ENCODE assay signal across 15 cellular contexts in the genomic region with DNA sequence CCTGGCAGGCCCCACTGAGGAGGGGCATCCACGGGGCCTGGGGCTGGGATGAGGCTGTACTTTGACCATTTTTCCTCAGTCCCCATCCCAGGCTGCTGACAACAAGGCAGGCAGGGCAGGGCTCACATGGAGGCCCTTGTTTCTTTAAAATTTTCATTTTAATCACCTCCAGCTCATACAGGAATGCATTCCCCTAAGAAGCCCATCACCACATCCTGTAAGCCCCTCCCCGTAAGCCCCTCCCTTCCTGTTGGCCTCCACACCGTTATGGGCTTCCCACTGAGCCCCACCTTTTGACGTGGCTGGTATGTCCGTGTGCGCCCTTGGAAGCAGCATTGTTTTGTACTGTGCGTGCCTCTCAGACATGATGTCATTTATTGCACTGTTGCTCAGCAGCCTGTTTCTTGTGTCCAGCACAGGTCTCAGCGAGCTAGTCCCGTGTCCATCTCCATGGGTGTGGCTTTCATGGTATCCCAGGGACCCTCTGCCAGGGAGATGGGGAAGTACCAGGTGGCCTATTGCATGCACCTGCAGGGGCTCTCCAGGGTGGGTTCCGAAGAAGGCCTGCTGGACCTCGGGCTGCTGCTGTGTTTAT. TPM values are rescaled to one million over a fixed set of nuclear protein-coding genes. Genes with fewer than 3 reads are reported as not detected.
A peak's percentile ranks its signal among the peaks of the same experiment; 100 is the strongest.
DNase-seq lines count a peak whose midpoint lies in the region; ATAC-seq and TF ChIP-seq lines count a peak whose summit lies in the region.
"Had no signal": no experiment of that assay in that cellular context is flagged by ENCODE, and none has a peak within 500 bp of the region (broad histone marks: within the 10 kb centered on the region; RNA-seq: fewer than 3 reads in every experiment).

No MANE protein-coding gene starts in this region.

- no peaks in the 10 kb centered on the region for H3K36me3 ChIP-seq in RWPE2 (ENCODE audit: low read depth)
- H3K36me3 ChIP-seq: cardiac muscle cell, right lobe of liver had no signal

- no peak for TF ChIP-seq CTCF in RWPE2 (IDR thresholded peaks at IDR 0.05; ENCODE audit: poor library complexity, severe bottlenecking)

- H3K27ac ChIP-seq in RWPE2 (ENCODE audit: poor library complexity, severe bottlenecking) (peak overlapping the region; percentile 46), epithelial cell of prostate (peak overlapping the region; percentile 66)
- H3K27ac ChIP-seq: cardiac muscle cell, right lobe of liver had no signal

- H3K4me1 ChIP-seq in RWPE2 (ENCODE audit: insufficient read depth, poor library complexity, severe bottlenecking): peaks cover 19% of the 10 kb centered on the region
- H3K4me1 ChIP-seq: right lobe of liver had no signal

- intact Hi-C loops in posterior vena cava (cut with DNase I): no loop called here

- no peaks in the 10 kb centered on the region for H3K27me3 ChIP-seq in RWPE2 (ENCODE audit: insufficient read depth, poor library complexity, severe bottlenecking)
- H3K27me3 ChIP-seq: cardiac muscle cell, right lobe of liver had no signal

- ATAC-seq in RWPE2 (ENCODE audit: low read depth) (peak; percentile 48), HG03439 (IDR thresholded peaks at IDR 0.05; ENCODE audit: unreplicated experiment) (no peak)
- ATAC-seq: Panc1, right lobe of liver had no signal

- H3K9me3 ChIP-seq in RWPE2 (ENCODE audit: severe bottlenecking): no peaks in the 10 kb centered on the region
- H3K9me3 ChIP-seq: right lobe of liver had no signal

- H3K4me3 ChIP-seq in RWPE2 (ENCODE audit: severe bottlenecking): no peak overlapping the region
- H3K4me3 ChIP-seq: cardiac muscle cell, right lobe of liver had no signal

- DNase-seq in NCI-H345 (lab: John Stamatoyannopoulos, UW): peak; percentile 26
- no peak for DNase-seq in NCI-H345 treated with DMSO at 0.1 percent for 48 hours (lab: John Stamatoyannopoulos, UW; ENCODE audit: unreplicated experiment)
- no peak for DNase-seq in RWPE2 (ENCODE audit: low spot score)
- no peak for DNase-seq in epithelial cell of prostate (ENCODE audit: low read depth, low spot score)
- peak; percentile 60 for DNase-seq in posterior vena cava (ENCODE audit: low spot score)
- DNase-seq in NCI-H2196 treated with DMSO at 0.1 percent for 48 hours (lab: John Stamatoyannopoulos, UW; ENCODE audit: unreplicated experiment): no peak
- DNase-seq in NCI-H510A treated with DMSO at 0.1 percent for 48 hours (lab: John Stamatoyannopoulos, UW): no peak
- DNase-seq: 8988T; activated CD4-positive, CD25-positive, alpha-beta regulatory T cell; foreskin melanocyte; NCI-H187 had no signal

RNA-seq across cellular contexts. Expression of a gene that starts 22.4 kb away (rescaled TPM):
- total RNA-seq in posterior vena cava: 10 to 100 TPM; 26.1 to 27.9 TPM

Comparison
In these comparisons a context has a peak if more than half of its experiments do, and no peak if none do; other contexts are left out.
1. DNase-seq: peak in NCI-H345 (single experiment) and posterior vena cava (single experiment); none in NCI-H345 treated with DMSO at 0.1 percent for 48 hours (single experiment), RWPE2 (single experiment), epithelial cell of prostate (single experiment), NCI-H2196 treated with DMSO at 0.1 percent for 48 hours (single experiment) and NCI-H510A treated with DMSO at 0.1 percent for 48 hours (single experiment).